ENCODE assay signal across 16 cellular contexts in genomic region chr15:93459396-93459795, GRCh38.
DNase-seq lines count a peak whose midpoint lies in the region; ATAC-seq lines count a peak whose summit lies in the region.
"Had no signal": no experiment of that assay in that cellular context is flagged by ENCODE, and none has a peak within 500 bp of the region (broad histone marks: within the 10 kb centered on the region; RNA-seq: fewer than 3 reads in every experiment).

No MANE protein-coding gene starts in this region.

- ATAC-seq in GM21423 (IDR thresholded peaks at IDR 0.05; ENCODE audit: unreplicated experiment) = no peak
- ATAC-seq: CD8-positive, alpha-beta T cell; HCT116 had no signal

- DNase-seq in astrocyte of the hippocampus (ENCODE audit: low read depth, low spot score) = peak; percentile 28
- peak; percentile 24 for DNase-seq in midbrain (lab: John Stamatoyannopoulos, UW)
- DNase-seq in renal cortical epithelial cell (ENCODE audit: low read depth) = peak; percentile 50
- no peak for DNase-seq in NCI-H82 (lab: John Stamatoyannopoulos, UW)
- no peak for DNase-seq in H4 (ENCODE audit: low spot score)
- no peak for DNase-seq in DMS53 (lab: John Stamatoyannopoulos, UW)
- DNase-seq: AML-193; CD8-positive, alpha-beta T cell; COR-L47; DMS79; GDM1; GM23248; H7; HFFc6 had no signal

Comparison
In these comparisons a context has a peak if more than half of its experiments do, and no peak if none do; other contexts are left out.
1. DNase-seq: peak in astrocyte of the hippocampus (single experiment), midbrain (single experiment) and renal cortical epithelial cell (single experiment); none in NCI-H82 (single experiment), H4 (single experiment) and DMS53 (single experiment).